Comparison of ENCODE assay signal across 2 cellular contexts in the genomic region with DNA sequence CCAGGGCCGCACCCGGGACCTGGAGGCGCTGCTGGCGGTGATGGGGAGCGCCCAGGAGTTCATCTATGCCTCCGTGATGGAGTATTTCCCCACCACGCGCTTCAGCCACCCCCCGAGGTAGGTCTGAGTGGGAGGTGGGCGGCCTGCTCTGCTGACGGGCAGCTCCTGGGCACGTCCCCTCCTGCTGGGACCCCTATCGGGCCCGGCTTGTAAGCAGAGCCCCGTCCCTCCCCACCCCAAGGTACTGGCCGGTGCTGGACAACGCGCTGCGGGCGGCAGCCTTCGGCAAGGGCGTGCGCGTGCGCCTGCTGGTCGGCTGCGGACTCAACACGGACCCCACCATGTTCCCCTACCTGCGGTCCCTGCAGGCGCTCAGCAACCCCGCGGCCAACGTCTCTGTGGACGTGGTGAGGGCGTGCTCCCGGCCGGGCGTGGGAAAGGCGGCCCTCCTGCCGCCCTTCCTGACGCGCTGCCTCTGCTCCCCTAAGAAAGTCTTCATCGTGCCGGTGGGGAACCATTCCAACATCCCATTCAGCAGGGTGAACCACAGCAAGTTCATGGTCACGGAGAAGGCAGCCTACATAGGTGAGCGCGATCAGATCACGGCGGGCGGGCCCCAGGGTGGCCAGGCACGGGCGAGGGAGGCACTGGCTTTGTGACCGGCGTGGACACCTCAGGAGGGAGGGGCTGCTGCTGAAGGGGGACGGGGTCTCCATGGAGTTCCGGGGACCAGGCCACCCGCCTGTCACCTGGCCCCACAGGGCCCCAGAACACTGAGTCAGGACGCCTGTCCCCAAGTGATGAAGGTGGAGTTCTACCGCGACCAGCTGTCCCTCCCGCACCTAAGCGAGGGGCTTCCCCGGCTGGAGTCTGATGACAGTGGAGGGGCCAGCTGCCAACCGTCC.
TF ChIP-seq lines count a peak whose summit lies in the region.

No MANE protein-coding gene starts in this region.

TF ChIP-seq in SK-N-SH, 30 proteins besides CTCF, POLR2A, EP300 and RAD21 (continued from another document):
- TF ChIP-seq, protein P1, sequence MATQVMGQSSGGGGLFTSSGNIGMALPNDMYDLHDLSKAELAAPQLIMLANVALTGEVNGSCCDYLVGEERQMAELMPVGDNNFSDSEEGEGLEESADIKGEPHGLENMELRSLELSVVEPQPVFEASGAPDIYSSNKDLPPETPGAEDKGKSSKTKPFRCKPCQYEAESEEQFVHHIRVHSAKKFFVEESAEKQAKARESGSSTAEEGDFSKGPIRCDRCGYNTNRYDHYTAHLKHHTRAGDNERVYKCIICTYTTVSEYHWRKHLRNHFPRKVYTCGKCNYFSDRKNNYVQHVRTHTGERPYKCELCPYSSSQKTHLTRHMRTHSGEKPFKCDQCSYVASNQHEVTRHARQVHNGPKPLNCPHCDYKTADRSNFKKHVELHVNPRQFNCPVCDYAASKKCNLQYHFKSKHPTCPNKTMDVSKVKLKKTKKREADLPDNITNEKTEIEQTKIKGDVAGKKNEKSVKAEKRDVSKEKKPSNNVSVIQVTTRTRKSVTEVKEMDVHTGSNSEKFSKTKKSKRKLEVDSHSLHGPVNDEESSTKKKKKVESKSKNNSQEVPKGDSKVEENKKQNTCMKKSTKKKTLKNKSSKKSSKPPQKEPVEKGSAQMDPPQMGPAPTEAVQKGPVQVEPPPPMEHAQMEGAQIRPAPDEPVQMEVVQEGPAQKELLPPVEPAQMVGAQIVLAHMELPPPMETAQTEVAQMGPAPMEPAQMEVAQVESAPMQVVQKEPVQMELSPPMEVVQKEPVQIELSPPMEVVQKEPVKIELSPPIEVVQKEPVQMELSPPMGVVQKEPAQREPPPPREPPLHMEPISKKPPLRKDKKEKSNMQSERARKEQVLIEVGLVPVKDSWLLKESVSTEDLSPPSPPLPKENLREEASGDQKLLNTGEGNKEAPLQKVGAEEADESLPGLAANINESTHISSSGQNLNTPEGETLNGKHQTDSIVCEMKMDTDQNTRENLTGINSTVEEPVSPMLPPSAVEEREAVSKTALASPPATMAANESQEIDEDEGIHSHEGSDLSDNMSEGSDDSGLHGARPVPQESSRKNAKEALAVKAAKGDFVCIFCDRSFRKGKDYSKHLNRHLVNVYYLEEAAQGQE (IDR thresholded peaks at IDR 0.05; ENCODE audit: low read depth, low read length), result no peak
- TF ChIP-seq FOSL2 (IDR thresholded peaks at IDR 0.05; ENCODE audit: borderline replicate concordance, low read depth) (no peak), RFX5 (IDR thresholded peaks at IDR 0.05; ENCODE audit: low read length) (no peak), TAF1 (IDR thresholded peaks at IDR 0.05; ENCODE audit: borderline replicate concordance, low read depth, low read length) (no peak), SIN3A (IDR thresholded peaks at IDR 0.05; ENCODE audit: borderline replicate concordance, low read depth, low read length) (no peak), FOXM1 (IDR thresholded peaks at IDR 0.05; ENCODE audit: low read depth) (no peak), NRF1 (IDR thresholded peaks at IDR 0.05; ENCODE audit: low read depth, low read length) (no peak), SMC3 (IDR thresholded peaks at IDR 0.05; ENCODE audit: low read depth, low read length) (no peak)
- TF ChIP-seq, protein P2, sequence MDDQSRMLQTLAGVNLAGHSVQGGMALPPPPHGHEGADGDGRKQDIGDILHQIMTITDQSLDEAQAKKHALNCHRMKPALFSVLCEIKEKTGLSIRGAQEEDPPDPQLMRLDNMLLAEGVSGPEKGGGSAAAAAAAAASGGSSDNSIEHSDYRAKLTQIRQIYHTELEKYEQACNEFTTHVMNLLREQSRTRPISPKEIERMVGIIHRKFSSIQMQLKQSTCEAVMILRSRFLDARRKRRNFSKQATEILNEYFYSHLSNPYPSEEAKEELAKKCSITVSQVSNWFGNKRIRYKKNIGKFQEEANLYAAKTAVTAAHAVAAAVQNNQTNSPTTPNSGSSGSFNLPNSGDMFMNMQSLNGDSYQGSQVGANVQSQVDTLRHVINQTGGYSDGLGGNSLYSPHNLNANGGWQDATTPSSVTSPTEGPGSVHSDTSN (IDR thresholded peaks at IDR 0.05), result no peak

TF ChIP-seq in SK-N-SH treated with all-trans-retinoic acid at 6 μM for 48 hours, 23 proteins besides CTCF, POLR2A, EP300 and RAD21 (continued from another document):
- TF ChIP-seq, protein P3, sequence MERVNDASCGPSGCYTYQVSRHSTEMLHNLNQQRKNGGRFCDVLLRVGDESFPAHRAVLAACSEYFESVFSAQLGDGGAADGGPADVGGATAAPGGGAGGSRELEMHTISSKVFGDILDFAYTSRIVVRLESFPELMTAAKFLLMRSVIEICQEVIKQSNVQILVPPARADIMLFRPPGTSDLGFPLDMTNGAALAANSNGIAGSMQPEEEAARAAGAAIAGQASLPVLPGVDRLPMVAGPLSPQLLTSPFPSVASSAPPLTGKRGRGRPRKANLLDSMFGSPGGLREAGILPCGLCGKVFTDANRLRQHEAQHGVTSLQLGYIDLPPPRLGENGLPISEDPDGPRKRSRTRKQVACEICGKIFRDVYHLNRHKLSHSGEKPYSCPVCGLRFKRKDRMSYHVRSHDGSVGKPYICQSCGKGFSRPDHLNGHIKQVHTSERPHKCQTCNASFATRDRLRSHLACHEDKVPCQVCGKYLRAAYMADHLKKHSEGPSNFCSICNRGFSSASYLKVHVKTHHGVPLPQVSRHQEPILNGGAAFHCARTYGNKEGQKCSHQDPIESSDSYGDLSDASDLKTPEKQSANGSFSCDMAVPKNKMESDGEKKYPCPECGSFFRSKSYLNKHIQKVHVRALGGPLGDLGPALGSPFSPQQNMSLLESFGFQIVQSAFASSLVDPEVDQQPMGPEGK (CRISPR knock-in tag; IDR thresholded peaks at IDR 0.05; ENCODE audit: borderline replicate concordance), result no peak
- TF ChIP-seq, protein P4, sequence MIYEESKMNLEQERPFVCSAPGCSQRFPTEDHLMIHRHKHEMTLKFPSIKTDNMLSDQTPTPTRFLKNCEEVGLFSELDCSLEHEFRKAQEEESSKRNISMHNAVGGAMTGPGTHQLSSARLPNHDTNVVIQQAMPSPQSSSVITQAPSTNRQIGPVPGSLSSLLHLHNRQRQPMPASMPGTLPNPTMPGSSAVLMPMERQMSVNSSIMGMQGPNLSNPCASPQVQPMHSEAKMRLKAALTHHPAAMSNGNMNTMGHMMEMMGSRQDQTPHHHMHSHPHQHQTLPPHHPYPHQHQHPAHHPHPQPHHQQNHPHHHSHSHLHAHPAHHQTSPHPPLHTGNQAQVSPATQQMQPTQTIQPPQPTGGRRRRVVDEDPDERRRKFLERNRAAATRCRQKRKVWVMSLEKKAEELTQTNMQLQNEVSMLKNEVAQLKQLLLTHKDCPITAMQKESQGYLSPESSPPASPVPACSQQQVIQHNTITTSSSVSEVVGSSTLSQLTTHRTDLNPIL (CRISPR knock-in tag; IDR thresholded peaks at IDR 0.05; ENCODE audit: low read depth), result no peak
